ENCODE assay signal across 8 cellular contexts in the genomic region with DNA sequence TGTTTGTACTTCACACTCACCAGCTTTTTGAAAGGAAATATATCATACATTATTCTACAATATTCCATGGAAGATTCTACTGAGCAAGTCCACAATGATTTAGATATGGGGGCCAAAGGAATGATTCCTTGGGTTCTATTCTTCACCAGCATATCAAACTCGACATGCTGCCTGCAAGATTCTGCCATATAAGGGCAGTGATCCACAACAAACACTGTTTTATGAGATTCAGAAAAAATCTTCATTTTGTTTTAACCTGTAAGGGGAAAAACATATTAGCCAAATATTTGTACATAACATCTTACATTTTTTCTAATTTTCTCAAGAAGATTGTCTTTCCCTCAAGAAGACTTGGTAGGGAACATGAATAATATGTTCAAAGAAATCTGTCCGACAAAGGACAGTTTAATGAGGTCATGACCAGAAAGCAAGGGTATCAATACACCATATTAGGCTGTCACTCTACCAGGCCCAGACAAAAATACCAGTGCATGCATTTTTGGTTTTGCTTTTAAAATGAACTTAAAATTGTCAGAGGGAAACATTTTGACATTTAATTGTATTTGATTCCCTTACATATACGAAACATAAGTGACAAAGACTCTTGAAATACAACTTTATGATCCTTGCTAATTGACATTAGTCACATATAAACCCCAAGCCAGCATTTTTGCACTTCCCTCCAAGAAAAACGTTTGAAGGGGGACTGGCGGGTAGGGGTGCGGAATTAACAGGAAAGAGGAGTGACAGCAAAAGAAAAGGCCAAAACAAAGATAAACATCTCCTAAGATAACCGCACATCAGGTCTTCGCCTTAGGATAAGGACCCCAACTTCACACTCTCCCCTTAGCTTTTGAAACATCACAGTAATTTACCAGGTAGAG. TPM values are rescaled to one million over a fixed set of nuclear protein-coding genes. Genes with fewer than 3 reads are reported as not detected.
DNase-seq lines count a peak whose midpoint lies in the region; ATAC-seq and TF ChIP-seq lines count a peak whose summit lies in the region.

No MANE protein-coding gene starts in this region.

- peaks cover 73% of the 10 kb centered on the region for H3K4me1 ChIP-seq in left ventricle myocardium inferior
- no peaks in the 10 kb centered on the region for H3K4me1 ChIP-seq in iPS-18a (ENCODE audit: control insufficient read depth, low read depth, low read length)
- H3K4me1 ChIP-seq in stomach: peaks cover 22 to 54% (median 39%) of the 10 kb centered on the region in 4 donors

- ATAC-seq in left ventricle myocardium superior (no peak), HG02610 (IDR thresholded peaks at IDR 0.05; ENCODE audit: unreplicated experiment) (no peak)
- ATAC-seq in activated CD8-positive, alpha-beta T cell treated with anti-CD3 and anti-CD28 coated beads for 36 hours: no peak

- H3K9me3 ChIP-seq in left ventricle myocardium inferior (replicated peaks) (no peaks in the 10 kb centered on the region), iPS-18a (ENCODE audit: control insufficient read depth, low read depth, low read length) (no peaks in the 10 kb centered on the region), stomach (no peaks in the 10 kb centered on the region)

- H3K27ac ChIP-seq in left ventricle myocardium inferior (replicated peaks): peak overlapping the region; percentile 98
- no peak overlapping the region for H3K27ac ChIP-seq in iPS-18a (ENCODE audit: low read length)
- H3K27ac ChIP-seq in stomach: peak overlapping the region in 4 of 5 donors; percentile 94 to 97 (median 96)

- H3K4me3 ChIP-seq in left ventricle myocardium inferior: peak overlapping the region; percentile 93
- H3K4me3 ChIP-seq in iPS-18a (ENCODE audit: low read length): peak overlapping the region; percentile 100
- peak overlapping the region; percentile 70 to 90 (median 86) for H3K4me3 ChIP-seq in stomach

- no peak for TF ChIP-seq POLR2A in stomach (IDR thresholded peaks at IDR 0.05)

- no peaks in the 10 kb centered on the region for H3K27me3 Mint-ChIP-seq in activated CD8-positive, alpha-beta T cell treated with anti-CD3 and anti-CD28 coated beads for 36 hours

- peaks cover 52% of the 10 kb centered on the region for H3K4me1 Mint-ChIP-seq in activated CD8-positive, alpha-beta T cell treated with anti-CD3 and anti-CD28 coated beads for 36 hours (ENCODE audit: low read depth)

- H3K9me3 Mint-ChIP-seq in activated CD8-positive, alpha-beta T cell treated with anti-CD3 and anti-CD28 coated beads for 36 hours: no peaks in the 10 kb centered on the region

- H3K36me3 Mint-ChIP-seq in activated CD8-positive, alpha-beta T cell treated with anti-CD3 and anti-CD28 coated beads for 36 hours (ENCODE audit: low read depth): peaks cover 53% of the 10 kb centered on the region

- TF ChIP-seq EP300 in stomach (IDR thresholded peaks at IDR 0.05): no peak

- H3K9ac ChIP-seq in iPS-18a (ENCODE audit: low read length): peak overlapping the region; percentile 84

- WGBS in stomach, 5 donors: 14 to 20% (median 19%) methylated on average over 8 of the region's 8 CpGs

- peak overlapping the region; percentile 98 for H3K4me3 Mint-ChIP-seq in activated CD8-positive, alpha-beta T cell treated with anti-CD3 and anti-CD28 coated beads for 36 hours

- CTCF ChIA-PET in activated CD8-positive, alpha-beta T cell treated with anti-CD3 and anti-CD28 coated beads for 36 hours (lab: Charles Lee): interaction anchor here (1.0 to 2.8 kb wide), 5 partner anchors 35 to 79 kb away, joined by 3 to 12 read pairs (median 6); partner anchors contain the start of gene TM7SF3

- H3K27ac Mint-ChIP-seq in activated CD8-positive, alpha-beta T cell treated with anti-CD3 and anti-CD28 coated beads for 36 hours: peak overlapping the region; percentile 99

- TF ChIP-seq CTCF in left ventricle myocardium inferior (IDR thresholded peaks at IDR 0.05; ENCODE audit: borderline replicate concordance): no peak
- TF ChIP-seq CTCF in activated CD8-positive, alpha-beta T cell treated with anti-CD3 and anti-CD28 coated beads for 36 hours (IDR thresholded peaks at IDR 0.05): no peak
- no peak for TF ChIP-seq CTCF in stomach (IDR thresholded peaks at IDR 0.05)

- DNase-seq in left ventricle myocardium inferior: no peak
- no peak for DNase-seq in left ventricle myocardium superior
- peak; percentile 32 for DNase-seq in activated CD8-positive, alpha-beta T cell treated with anti-CD3 and anti-CD28 coated beads for 36 hours
- no peak for DNase-seq in stomach
- DNase-seq in NCI-H446 (lab: John Stamatoyannopoulos, UW): no peak
- DNase-seq in NCI-H2196 treated with DMSO at 0.1 percent for 48 hours (lab: John Stamatoyannopoulos, UW; ENCODE audit: unreplicated experiment): no peak

- POLR2A ChIA-PET in activated CD8-positive, alpha-beta T cell treated with anti-CD3 and anti-CD28 coated beads for 36 hours (lab: Charles Lee): interaction anchor here (0.9 to 1.7 kb wide), 3 partner anchors 77 to 84 kb away, joined by 3 to 5 read pairs (median 4); partner anchors contain the start of gene TM7SF3

- intact Hi-C loops in left ventricle myocardium inferior (cut with micrococcal nuclease): no loop called here
- intact Hi-C loops in left ventricle myocardium superior (cut with micrococcal nuclease): loop anchor here (10.0 kb wide), 1 partner anchor 78 kb away; the partner anchor contains the start of gene TM7SF3
- intact Hi-C loops in activated CD8-positive, alpha-beta T cell treated with anti-CD3 and anti-CD28 coated beads for 36 hours (cut with micrococcal nuclease): loop anchor here (2.0 to 5.0 kb wide), 2 partner anchors 36 to 78 kb away; partner anchors contain the start of gene TM7SF3
- intact Hi-C loops in stomach (cut with DNase I; ENCODE audit: low total_unique reads): no loop called here

- H3K36me3 ChIP-seq in left ventricle myocardium inferior (peaks cover 4% of the 10 kb centered on the region), iPS-18a (ENCODE audit: control insufficient read depth, low read depth, low read length) (peaks cover 10% of the 10 kb centered on the region), stomach (peaks cover 0 to 16% (median 6%) of the 10 kb centered on the region in 4 donors)

- H3K27me3 ChIP-seq in left ventricle myocardium inferior (ENCODE audit: low read depth): no peaks in the 10 kb centered on the region
- H3K27me3 ChIP-seq in iPS-18a (ENCODE audit: control insufficient read depth, insufficient read depth, low read length): no peaks in the 10 kb centered on the region
- no peaks in the 10 kb centered on the region for H3K27me3 ChIP-seq in stomach

RNA-seq across cellular contexts. Expression of gene INTS13, which starts 1.0 kb away (rescaled TPM):
- 24.4 TPM for total RNA-seq in left ventricle myocardium inferior
- total RNA-seq in left ventricle myocardium superior: 23.9 TPM
- 100 to 1,000 TPM; 102 to 115 TPM for total RNA-seq in activated CD8-positive, alpha-beta T cell treated with anti-CD3 and anti-CD28 coated beads for 36 hours
- total RNA-seq in stomach: 10 to 100 TPM; 16.9 to 29.6 (median 18.7) TPM
- polyA plus RNA-seq in stomach: 10 to 100 TPM; 17.9 to 28.4 (median 23.5) TPM

RNA-seq across cellular contexts. Expression of gene FGFR1OP2, which starts 1.5 kb away (rescaled TPM):
- total RNA-seq in left ventricle myocardium inferior: 33.9 TPM
- total RNA-seq in left ventricle myocardium superior: 34.7 TPM
- total RNA-seq in activated CD8-positive, alpha-beta T cell treated with anti-CD3 and anti-CD28 coated beads for 36 hours: 10 to 100 TPM; 72.4 to 75.1 TPM
- total RNA-seq in stomach: 10 to 100 TPM; 12.3 to 94.2 (median 66.1) TPM
- polyA plus RNA-seq in stomach: 10 to 100 TPM; 18.0 to 29.9 (median 23.3) TPM

Comparison
In these comparisons a context has a peak if more than half of its experiments do, and no peak if none do; other contexts are left out.
1. intact Hi-C loops: an anchor here in left ventricle myocardium superior (10.0 kb wide) and activated CD8-positive, alpha-beta T cell treated with anti-CD3 and anti-CD28 coated beads for 36 hours (2.0 to 5.0 kb wide); none called in left ventricle myocardium inferior and stomach.